ENCODE assay signal across 18 cellular contexts in the genomic region with DNA sequence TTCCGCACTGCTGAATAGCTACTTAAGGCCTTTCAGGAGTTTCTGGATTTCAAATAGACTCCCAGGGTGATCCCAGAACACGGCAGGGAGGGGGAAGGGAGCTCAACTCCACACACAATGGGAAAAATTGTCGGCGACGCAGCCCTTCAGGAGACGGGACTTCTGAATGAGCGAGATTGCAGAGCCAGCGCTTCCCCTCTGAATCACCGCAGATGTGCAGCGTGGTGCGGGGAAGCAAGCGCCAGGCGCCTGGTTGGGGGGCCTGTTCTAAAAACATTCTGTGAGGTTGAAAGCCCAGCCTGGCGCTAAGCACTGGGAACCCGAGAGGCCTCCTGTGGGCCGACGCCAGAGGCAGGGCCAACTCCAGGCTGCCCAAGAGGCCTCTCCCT.
DNase-seq lines count a peak whose midpoint lies in the region; ATAC-seq and TF ChIP-seq lines count a peak whose summit lies in the region.
"Had no signal": no experiment of that assay in that cellular context is flagged by ENCODE, and none has a peak within 500 bp of the region (broad histone marks: within the 10 kb centered on the region; RNA-seq: fewer than 3 reads in every experiment).

No MANE protein-coding gene starts in this region.

- no peaks in the 10 kb centered on the region for H3K36me3 ChIP-seq in SK-N-MC (ENCODE audit: insufficient read depth, low read length)
- no peaks in the 10 kb centered on the region for H3K36me3 ChIP-seq in A673 (ENCODE audit: insufficient read depth, low read length, poor library complexity, severe bottlenecking)
- no peaks in the 10 kb centered on the region for H3K36me3 ChIP-seq in transverse colon

- H3K27ac Mint-ChIP-seq in HFFc6 = no peak overlapping the region
- H3K27ac Mint-ChIP-seq: CD4-positive, alpha-beta T cell had no signal

- BruUV-seq in A673 (replicated peaks; lab: Mats Ljungman, UMichigan) = no TSS peak

- no peaks in the 10 kb centered on the region for H3K4me1 Mint-ChIP-seq in HFFc6 (ENCODE audit: low read depth)

- 0 out of 2 replicates have a peak overlapping the region, but pooled peaks have one; percentile 23 for H3K4me3 ChIP-seq in SK-N-MC
- H3K4me3 ChIP-seq in fibroblast of pulmonary artery (replicated peaks; ENCODE audit: low read depth, low read length) = no peak overlapping the region
- no peak overlapping the region for H3K4me3 ChIP-seq in A673 (ENCODE audit: low read depth, low read length, poor library complexity, severe bottlenecking)
- H3K4me3 ChIP-seq in transverse colon = no peak overlapping the region
- H3K4me3 ChIP-seq: body of pancreas, gastroesophageal sphincter, stomach had no signal

- H3K9me3 ChIP-seq in SK-N-MC (ENCODE audit: low read depth, low read length) (no peaks in the 10 kb centered on the region), A673 (ENCODE audit: low read depth, low read length, poor library complexity, severe bottlenecking) (no peaks in the 10 kb centered on the region), transverse colon (no peaks in the 10 kb centered on the region)
- H3K9me3 ChIP-seq: body of pancreas, gastroesophageal sphincter, stomach had no signal

- no peak overlapping the region for H3K9ac ChIP-seq in SK-N-MC (ENCODE audit: insufficient read length)
- H3K9ac ChIP-seq: KMS-11 had no signal

- H3K4me1 ChIP-seq in A673 (ENCODE audit: insufficient read depth, low read length, poor library complexity, severe bottlenecking) (peaks cover 7% of the 10 kb centered on the region), transverse colon (no peaks in the 10 kb centered on the region)
- H3K4me1 ChIP-seq: body of pancreas, gastroesophageal sphincter, stomach had no signal

- peaks cover 1% of the 10 kb centered on the region; the same call in 1 of the 2 replicates for H3K27me3 Mint-ChIP-seq in HFFc6 (ENCODE audit: insufficient read depth)
- H3K27me3 Mint-ChIP-seq: CD4-positive, alpha-beta T cell had no signal

- no peaks in the 10 kb centered on the region for H3K9me3 Mint-ChIP-seq in HFFc6
- H3K9me3 Mint-ChIP-seq: CD4-positive, alpha-beta T cell had no signal

- no peaks in the 10 kb centered on the region for H3K36me3 Mint-ChIP-seq in HFFc6 (ENCODE audit: low read depth)

- H3K27me3 ChIP-seq in A673 (replicated peaks; ENCODE audit: insufficient read depth, low read depth, low read length, poor library complexity) = no peaks in the 10 kb centered on the region
- no peaks in the 10 kb centered on the region for H3K27me3 ChIP-seq in transverse colon
- H3K27me3 ChIP-seq: body of pancreas, gastroesophageal sphincter, stomach had no signal

- WGBS in transverse colon (ENCODE audit: low coverage in 1 of 2), 2 donors = 87 to 92% methylated on average over 7 to 17 of the region's 17 CpGs

- TF ChIP-seq POLR2A in transverse colon (IDR thresholded peaks at IDR 0.05) = no peak

- intact Hi-C loops in A673 (cut with micrococcal nuclease; ENCODE audit: unreplicated experiment) (no loop called here), transverse colon (cut with DNase I; ENCODE audit: low total_unique reads) (no loop called here)

- DNase-seq in Ammon's horn (ENCODE audit: low spot score) = peak; percentile 46
- DNase-seq in SK-N-MC (ENCODE audit: low read depth, low spot score) = no peak
- DNase-seq in fibroblast of pulmonary artery (ENCODE audit: low read depth) = peak; percentile 6
- peak; percentile 13 for DNase-seq in occipital lobe (lab: John Stamatoyannopoulos, UW)
- DNase-seq in A673 (ENCODE audit: low spot score) = no peak
- no peak for DNase-seq in transverse colon
- DNase-seq in HFFc6 = no peak
- DNase-seq: activated naive CD4-positive, alpha-beta T cell treated with anti-CD3 and anti-CD28 coated beads, Interleukin-2, amount 50 U/mL, for 16 hours; activated T-cell treated with anti-CD3 and anti-CD28 coated beads, Interleukin-2, amount 50 U/mL, for 48 hours; body of pancreas; CD4-positive, alpha-beta T cell; DMS53; NCI-H187 treated with DMSO at 0.1 percent for 48 hours; RPMI8226; stomach had no signal

- H3K27ac ChIP-seq in SK-N-MC (peak overlapping the region; percentile 49; the same call in 1 of the 2 replicates), A673 (ENCODE audit: low read depth, low read length, poor library complexity, severe bottlenecking) (no peak overlapping the region), transverse colon (no peak overlapping the region)
- H3K27ac ChIP-seq: body of pancreas, gastroesophageal sphincter, KMS-11, stomach had no signal

- no peak overlapping the region for H3K4me3 Mint-ChIP-seq in HFFc6
- H3K4me3 Mint-ChIP-seq: CD4-positive, alpha-beta T cell had no signal

- CTCF ChIA-PET in A673 (lab: Charles Lee) = interaction anchor here (0.6 kb wide), 1 partner anchor 946 kb away, joined by 5 read pairs; no protein-coding TSS in a partner anchor

- in situ Hi-C loops in transverse colon (cut with MboI; ENCODE audit: low pct_ligation_motif_present in 1 of 4, low pct_unique_long_range_greater_than_20kb in 1 of 4, low sequenced_read_pairs in 3 of 4) = no loop called here

- no peak for TF ChIP-seq CTCF in fibroblast of pulmonary artery (IDR thresholded peaks at IDR 0.05; ENCODE audit: low read length, missing control alignments)
- TF ChIP-seq CTCF in A673 (conservative IDR thresholded peaks at IDR 0.05; ENCODE audit: low read depth, low read length) = no peak
- no peak for TF ChIP-seq CTCF in transverse colon (IDR thresholded peaks at IDR 0.05)
- no peak for TF ChIP-seq CTCF in HFFc6 (IDR thresholded peaks at IDR 0.05)

- POLR2A ChIA-PET in A673 (lab: Charles Lee; ENCODE audit: low non-redundant PET) = no interaction called here

- ATAC-seq in HG02571 (IDR thresholded peaks at IDR 0.05; ENCODE audit: unreplicated experiment) = no peak
- ATAC-seq: body of pancreas, gastroesophageal sphincter had no signal

- no peak for TF ChIP-seq EP300 in transverse colon (IDR thresholded peaks at IDR 0.05; ENCODE audit: low read depth)

Comparison
In these comparisons a context has a peak if more than half of its experiments do, and no peak if none do; other contexts are left out.
1. DNase-seq: peak in Ammon's horn (single experiment), fibroblast of pulmonary artery (single experiment) and occipital lobe (single experiment); none in SK-N-MC (single experiment), A673 (single experiment), transverse colon (single experiment) and HFFc6 (single experiment).